8 cellular contexts compared by ENCODE assay signal in genomic region chr7:151276651-151277590, GRCh38. TPM values are rescaled to one million over a fixed set of nuclear protein-coding genes. Genes with fewer than 3 reads are reported as not detected.
DNase-seq lines count a peak whose midpoint lies in the region; ATAC-seq and TF ChIP-seq lines count a peak whose summit lies in the region.

No MANE protein-coding gene starts in this region.

- H3K27ac Mint-ChIP-seq in Caco-2 (ENCODE audit: unreplicated experiment): no peak overlapping the region
- H3K27ac Mint-ChIP-seq in endodermal cell: no peak overlapping the region
- H3K27ac Mint-ChIP-seq in mesothelial cell of epicardium: no peak overlapping the region

- CTCF ChIA-PET in Caco-2 (lab: Charles Lee): interaction anchor here (0.6 to 1.0 kb wide), 4 partner anchors 8 to 364 kb away, joined by 3 to 5 read pairs (median 3); no protein-coding TSS in a partner anchor

- H3K9ac ChIP-seq in endodermal cell (ENCODE audit: extremely low read depth, low read length, poor library complexity, severe bottlenecking): no peak overlapping the region

- H3K36me3 Mint-ChIP-seq in Caco-2 (ENCODE audit: insufficient read depth, unreplicated experiment) (no peaks in the 10 kb centered on the region), endodermal cell (ENCODE audit: low read depth) (no peaks in the 10 kb centered on the region), mesothelial cell of epicardium (no peaks in the 10 kb centered on the region)

- 15 to 17% methylated on average over 23 to 63 of the region's 63 CpGs for WGBS in endodermal cell (ENCODE audit: insufficient coverage in 1 of 2, insufficient read length in 1 of 2), 2 experiments

- H3K4me1 Mint-ChIP-seq in Caco-2 (ENCODE audit: low read depth, unreplicated experiment) (no peaks in the 10 kb centered on the region), endodermal cell (peaks cover 3% of the 10 kb centered on the region), mesothelial cell of epicardium (peaks cover 18% of the 10 kb centered on the region)

- peak overlapping the region; percentile 36 for H3K4me3 ChIP-seq in Caco-2 (ENCODE audit: low read depth, low read length)
- peak overlapping the region; percentile 65 for H3K4me3 ChIP-seq in endodermal cell (ENCODE audit: low read length)

- TF ChIP-seq CTCF in Caco-2 (IDR thresholded peaks at IDR 0.05; ENCODE audit: insufficient read depth in 1 of 2, low read depth in 1 of 2, low read length in 1 of 2, severe bottlenecking in 1 of 2, unreplicated experiment in 1 of 2) (no peak), endodermal cell (conservative IDR thresholded peaks at IDR 0.05) (no peak), mesothelial cell of epicardium (IDR thresholded peaks at IDR 0.05; ENCODE audit: unreplicated experiment) (no peak)

- DNase-seq in Caco-2 (peak; percentile 66 to 70), NCI-H526 (lab: John Stamatoyannopoulos, UW) (peak; percentile 56 to 91), endodermal cell (peak; percentile 86), mesothelial cell of epicardium (ENCODE audit: low spot score in 2 of 2, unreplicated experiment in 2 of 2) (peak in 1 of 2 experiments; percentile 54)
- peak; percentile 85 for DNase-seq in activated CD8-positive, alpha-beta memory T cell treated with anti-CD3 and anti-CD28 coated beads for 24 hours
- DNase-seq in stimulated activated CD8-positive, alpha-beta memory T cell treated with anti-CD3 and anti-CD28 coated beads, Interleukin-15, amount 100 ng/mL, for 1 hour (ENCODE audit: low read depth): peak; percentile 20

- ATAC-seq in HG02642 (IDR thresholded peaks at IDR 0.05; ENCODE audit: poor library complexity, unreplicated experiment): peak; percentile 72
- ATAC-seq in HG02970 (IDR thresholded peaks at IDR 0.05; ENCODE audit: low FRiP score, unreplicated experiment): no peak

- H3K27me3 ChIP-seq in Caco-2 (replicated peaks; ENCODE audit: control insufficient read depth, insufficient read depth, low read length): no peaks in the 10 kb centered on the region
- H3K27me3 ChIP-seq in endodermal cell (ENCODE audit: control insufficient read depth, insufficient read depth, low read length, poor library complexity, severe bottlenecking): no peaks in the 10 kb centered on the region

- no TSS peak for BruUV-seq in Caco-2 (replicated peaks; lab: Mats Ljungman, UMichigan)

- intact Hi-C loops in Caco-2 (cut with micrococcal nuclease; ENCODE audit: unreplicated experiment): no loop called here

- H3K9me3 Mint-ChIP-seq in Caco-2 (ENCODE audit: unreplicated experiment): no peaks in the 10 kb centered on the region
- no peaks in the 10 kb centered on the region for H3K9me3 Mint-ChIP-seq in endodermal cell
- no peaks in the 10 kb centered on the region for H3K9me3 Mint-ChIP-seq in mesothelial cell of epicardium

- POLR2A ChIA-PET in Caco-2 (lab: Charles Lee): interaction anchor here (0.5 to 1.0 kb wide), 2 partner anchors 183 to 285 kb away, joined by 3 read pairs; no protein-coding TSS in a partner anchor

- peaks cover 16% of the 10 kb centered on the region for H3K27me3 Mint-ChIP-seq in Caco-2 (ENCODE audit: insufficient read depth, unreplicated experiment)
- peaks cover 40% of the 10 kb centered on the region for H3K27me3 Mint-ChIP-seq in endodermal cell (ENCODE audit: insufficient read depth)
- H3K27me3 Mint-ChIP-seq in mesothelial cell of epicardium (ENCODE audit: low read depth): peaks cover 27% of the 10 kb centered on the region

- H3K36me3 ChIP-seq in Caco-2 (ENCODE audit: control insufficient read depth, insufficient read depth, low read length): no peaks in the 10 kb centered on the region
- H3K36me3 ChIP-seq in endodermal cell (ENCODE audit: control insufficient read depth, insufficient read depth, low read length): no peaks in the 10 kb centered on the region

- no peak overlapping the region for H3K27ac ChIP-seq in endodermal cell (ENCODE audit: low read depth, low read length)

- H3K4me3 Mint-ChIP-seq in Caco-2 (ENCODE audit: unreplicated experiment) (peak overlapping the region; percentile 42), endodermal cell (peak overlapping the region; percentile 42), mesothelial cell of epicardium (peak overlapping the region; percentile 65)

- H3K9me3 ChIP-seq in Caco-2: no peaks in the 10 kb centered on the region
- H3K9me3 ChIP-seq in endodermal cell (ENCODE audit: control insufficient read depth, low read length): no peaks in the 10 kb centered on the region

- H3K4me1 ChIP-seq in Caco-2: peaks cover 8% of the 10 kb centered on the region; the same call in 1 of the 2 replicates
- no peaks in the 10 kb centered on the region for H3K4me1 ChIP-seq in endodermal cell (ENCODE audit: control insufficient read depth, insufficient read depth, low read length)

RNA-seq across cellular contexts. Expression of gene SMARCD3, which starts 28.4 kb away (rescaled TPM):
- total RNA-seq in Caco-2 (2022) (20.2 and 27.8 TPM in 2 replicates), endodermal cell (10 to 100 TPM; 40.0 to 43.5 TPM), mesothelial cell of epicardium (114 to 119 TPM (median 116 TPM) in 3 replicates)
- polyA plus RNA-seq in endodermal cell (2013, experiment 1 of 2): 46.1 TPM
- 41.7 TPM for polyA plus RNA-seq in endodermal cell (2013, experiment 2 of 2)

RNA-seq across cellular contexts. Expression of gene CHPF2, which starts 44.6 kb away (rescaled TPM):
- total RNA-seq in Caco-2 (2022) (30.9 and 34.0 TPM in 2 replicates), endodermal cell (10 to 100 TPM; 31.9 to 35.6 TPM), mesothelial cell of epicardium (55.1 to 56.5 TPM (median 56.2 TPM) in 3 replicates)
- polyA plus RNA-seq in endodermal cell (2013, experiment 1 of 2): 23.1 TPM
- polyA plus RNA-seq in endodermal cell (2013, experiment 2 of 2): 19.4 TPM

RNA-seq across cellular contexts. Expression of gene ABCF2, which starts 49.9 kb away (rescaled TPM):
- 50.8 and 57.8 TPM in 2 replicates for total RNA-seq in Caco-2 (2022)
- total RNA-seq in endodermal cell: 10 to 100 TPM; 43.3 to 48.9 TPM
- 43.5 TPM for polyA plus RNA-seq in endodermal cell (2013, experiment 1 of 2)
- 37.8 TPM for polyA plus RNA-seq in endodermal cell (2013, experiment 2 of 2)
- 44.9 to 46.2 TPM (median 45.6 TPM) in 3 replicates for total RNA-seq in mesothelial cell of epicardium
